8 cellular contexts compared by ENCODE assay signal in genomic region chr16:30893744-30894539, GRCh38. TPM values are rescaled to one million over a fixed set of nuclear protein-coding genes. Genes with fewer than 3 reads are reported as not detected.
DNase-seq lines count a peak whose midpoint lies in the region; ATAC-seq and TF ChIP-seq lines count a peak whose summit lies in the region.

Gene BCL7C, minus strand, starts transcription at chr16:30894077. Its CDS starts 133 bp downstream, at chr16:30893944.

- peak within 1 kb of the TSS; percentile 84 for H3K27ac Mint-ChIP-seq in activated naive CD4-positive, alpha-beta T cell treated with anti-CD3 and anti-CD28 coated beads, Interleukin-2, amount 50 U/mL, for 24 hours
- peak within 1 kb of the TSS; percentile 99 for H3K27ac Mint-ChIP-seq in osteocyte (ENCODE audit: unreplicated experiment)

- H3K9me3 ChIP-seq in thoracic aorta: no peaks in the 10 kb centered on the region

- H3K9me3 Mint-ChIP-seq in activated naive CD4-positive, alpha-beta T cell treated with anti-CD3 and anti-CD28 coated beads, Interleukin-2, amount 50 U/mL, for 24 hours: no peaks in the 10 kb centered on the region
- H3K9me3 Mint-ChIP-seq in osteocyte (ENCODE audit: unreplicated experiment): no peaks in the 10 kb centered on the region

- H3K4me1 Mint-ChIP-seq in activated naive CD4-positive, alpha-beta T cell treated with anti-CD3 and anti-CD28 coated beads, Interleukin-2, amount 50 U/mL, for 24 hours: peaks cover 48% of the 10 kb centered on the region
- H3K4me1 Mint-ChIP-seq in osteocyte (ENCODE audit: unreplicated experiment): peaks cover 38% of the 10 kb centered on the region

- H3K36me3 ChIP-seq in thoracic aorta: peaks cover 9% of the 10 kb centered on the region

- DNase-seq in GDM1 (lab: John Stamatoyannopoulos, UW): peak; percentile 78
- peak; percentile 62 for DNase-seq in GOT3 (lab: John Stamatoyannopoulos, UW)
- peak; percentile 55 for DNase-seq in LNCaP clone FGC (ENCODE audit: low read depth)
- peak; percentile 88 for DNase-seq in glomerular visceral epithelial cell (ENCODE audit: extremely low spot score)
- peak; percentile 96 for DNase-seq in osteocyte (ENCODE audit: extremely low spot score, unreplicated experiment)
- DNase-seq in thoracic aorta (ENCODE audit: low spot score): peak; percentile 60

- H3K27me3 ChIP-seq in thoracic aorta (replicated peaks; ENCODE audit: insufficient read depth): no peaks in the 10 kb centered on the region

- peak within 1 kb of the TSS; percentile 90 for H3K4me3 Mint-ChIP-seq in activated naive CD4-positive, alpha-beta T cell treated with anti-CD3 and anti-CD28 coated beads, Interleukin-2, amount 50 U/mL, for 24 hours
- H3K4me3 Mint-ChIP-seq in osteocyte (ENCODE audit: unreplicated experiment): peak within 1 kb of the TSS; percentile 79

- H3K4me3 ChIP-seq in LNCaP clone FGC (ENCODE audit: low read depth, low read length) (peak within 1 kb of the TSS; percentile 88), thoracic aorta (peak within 1 kb of the TSS; percentile 93)

- peaks cover 13 to 41% of the 10 kb centered on the region in 2 donors for H3K4me1 ChIP-seq in thoracic aorta (ENCODE audit: control insufficient read depth in 1 of 2, low read depth in 2 of 2)

- peak; percentile 68 for ATAC-seq in SK-N-SH treated with all-trans-retinoic acid at 6 μM for 48 hours
- ATAC-seq in thoracic aorta (ENCODE audit: insufficient number of reproducible peaks, low FRiP score, low read depth): peak; percentile 42

- TF ChIP-seq CTCF in LNCaP clone FGC (IDR thresholded peaks at IDR 0.05; ENCODE audit: control insufficient read depth, extremely low read depth, insufficient read depth): peak; percentile 81
- peak; percentile 59 for TF ChIP-seq CTCF in osteocyte (IDR thresholded peaks at IDR 0.05)
- peak; percentile 32 for TF ChIP-seq CTCF in thoracic aorta (IDR thresholded peaks at IDR 0.05)

- no peaks in the 10 kb centered on the region for H3K27me3 Mint-ChIP-seq in activated naive CD4-positive, alpha-beta T cell treated with anti-CD3 and anti-CD28 coated beads, Interleukin-2, amount 50 U/mL, for 24 hours
- H3K27me3 Mint-ChIP-seq in osteocyte (ENCODE audit: unreplicated experiment): no peaks in the 10 kb centered on the region

- peaks cover 5% of the 10 kb centered on the region for H3K36me3 Mint-ChIP-seq in activated naive CD4-positive, alpha-beta T cell treated with anti-CD3 and anti-CD28 coated beads, Interleukin-2, amount 50 U/mL, for 24 hours
- H3K36me3 Mint-ChIP-seq in osteocyte (ENCODE audit: unreplicated experiment): peaks cover 6% of the 10 kb centered on the region

- H3K27ac ChIP-seq in thoracic aorta: peak within 1 kb of the TSS; percentile 96 to 100

TF ChIP-seq in SK-N-SH treated with all-trans-retinoic acid at 6 μM for 48 hours, 23 proteins besides CTCF, POLR2A, EP300 and RAD21:
- TF ChIP-seq ZNF8 (CRISPR knock-in tag; IDR thresholded peaks at IDR 0.05): no peak
- TF ChIP-seq SNAI2 (CRISPR knock-in tag; IDR thresholded peaks at IDR 0.05): no peak
- no peak for TF ChIP-seq BACH2 (CRISPR knock-in tag; IDR thresholded peaks at IDR 0.05; ENCODE audit: borderline replicate concordance)
- TF ChIP-seq GLIS3 (CRISPR knock-in tag; IDR thresholded peaks at IDR 0.05): 0 out of 2 replicates have a peak, but pooled peaks have one; percentile 62
- no peak for TF ChIP-seq TOX (CRISPR knock-in tag; IDR thresholded peaks at IDR 0.05; ENCODE audit: borderline replicate concordance)
- TF ChIP-seq CREB5 (CRISPR knock-in tag; IDR thresholded peaks at IDR 0.05; ENCODE audit: low read depth): no peak
- peak; percentile 60; the same call in 1 of the 2 replicates for TF ChIP-seq ESRRG (CRISPR knock-in tag; IDR thresholded peaks at IDR 0.05)
- no peak for TF ChIP-seq RARB (CRISPR knock-in tag; IDR thresholded peaks at IDR 0.05)
- peak; percentile 76 for TF ChIP-seq TSHZ2 (CRISPR knock-in tag; IDR thresholded peaks at IDR 0.05)
- peak; percentile 73; the same call in 1 of the 2 replicates for TF ChIP-seq ZFP3 (CRISPR knock-in tag; IDR thresholded peaks at IDR 0.05)
- peak; percentile 91 for TF ChIP-seq CSDC2 (CRISPR knock-in tag; IDR thresholded peaks at IDR 0.05)

RNA-seq across cellular contexts. Expression of gene BCL7C, which starts in this region (rescaled TPM):
- total RNA-seq in osteocyte (37.6 and 38.1 TPM in 2 replicates), thoracic aorta (10 to 100 TPM; 35.6 to 55.2 TPM)

Comparison
In these comparisons a context has a peak if more than half of its experiments do, and no peak if none do; other contexts are left out.
1. Peak in every context shown above with its lines: DNase-seq, ATAC-seq, H3K4me3 ChIP-seq and H3K27ac ChIP-seq.